8 cellular contexts compared by ENCODE assay signal in genomic region chr14:24116111-24116809, GRCh38. TPM values are rescaled to one million over a fixed set of nuclear protein-coding genes. Genes with fewer than 3 reads are reported as not detected.
A peak's percentile ranks its signal among the peaks of the same experiment; 100 is the strongest.
DNase-seq lines count a peak whose midpoint lies in the region; ATAC-seq and TF ChIP-seq lines count a peak whose summit lies in the region.

No MANE protein-coding gene starts in this region.

- no peaks in the 10 kb centered on the region for H3K9me2 ChIP-seq in SK-N-SH

- POLR2A ChIA-PET in SK-N-SH (lab: Yijun Ruan, JAX): interaction anchor here (0.9 to 3.2 kb wide), 2 partner anchors 20 kb away, joined by 5 to 21 read pairs; partner anchors contain the start of gene PSME1
- POLR2A ChIA-PET in activated CD8-positive, alpha-beta T cell treated with anti-CD3 and anti-CD28 coated beads, Interleukin-2, amount 10 ng/mL, durations not matched to agents 7 days and 5 days (lab: Charles Lee): interaction anchor here (0.6 to 6.9 kb wide), 8 partner anchors 18 to 79 kb away, joined by 3 to 119 read pairs (median 8); partner anchors contain the start of genes FITM1, IRF9, PSME1 and PSME2

- no peak for TF ChIP-seq RAD21 in SK-N-SH (IDR thresholded peaks at IDR 0.05; ENCODE audit: low read length)

- DNase-seq in SK-N-SH (no peak), anterior cingulate cortex (lab: John Stamatoyannopoulos, UW) (no peak), posterior vena cava (ENCODE audit: low spot score) (no peak)
- DNase-seq in activated CD8-positive, alpha-beta T cell treated with anti-CD3 and anti-CD28 coated beads, Interleukin-2, amount 10 ng/mL, durations not matched to agents 7 days and 5 days: no peak
- DNase-seq in stimulated activated effector memory CD8-positive, alpha-beta T cell treated with anti-CD3 and anti-CD28 coated beads, Interleukin-12 subunit alpha, Interleukin-12 subunit beta, amount 100 ng/mL, for 72 hours (ENCODE audit: low spot score in 2 of 2): no peak

- H3F3A ChIP-seq in SK-N-SH (replicated peaks; ENCODE audit: insufficient read depth): peaks cover 11% of the 10 kb centered on the region

- no peak overlapping the region for H3K27ac ChIP-seq in SK-N-SH (ENCODE audit: low read depth in 2 of 2, low read length in 1 of 2)

- CTCF ChIA-PET in SK-N-SH (lab: Yijun Ruan, JAX): interaction anchor here (0.8 to 3.8 kb wide), 6 partner anchors 7 to 70 kb away, joined by 3 to 16 read pairs (median 4); partner anchors contain the start of gene IRF9
- CTCF ChIA-PET in activated CD8-positive, alpha-beta T cell treated with anti-CD3 and anti-CD28 coated beads, Interleukin-2, amount 10 ng/mL, durations not matched to agents 7 days and 5 days (lab: Charles Lee): interaction anchor here (0.9 to 5.0 kb wide), 9 partner anchors 11 to 192 kb away, joined by 3 to 43 read pairs (median 8); partner anchors contain the start of genes EMC9, IRF9, PSME1 and PSME2

- H3K4me2 ChIP-seq in SK-N-SH: peak overlapping the region; percentile 90

- H3K4me3 Mint-ChIP-seq in activated CD8-positive, alpha-beta T cell treated with anti-CD3 and anti-CD28 coated beads, Interleukin-2, amount 10 ng/mL, durations not matched to agents 7 days and 5 days: peak overlapping the region; percentile 96
- peak overlapping the region; percentile 94 for H3K4me3 Mint-ChIP-seq in stimulated activated effector memory CD8-positive, alpha-beta T cell treated with anti-CD3 and anti-CD28 coated beads, Interleukin-12 subunit alpha, Interleukin-12 subunit beta, amount 100 ng/mL, for 72 hours

- H3K27me3 Mint-ChIP-seq in activated CD8-positive, alpha-beta T cell treated with anti-CD3 and anti-CD28 coated beads, Interleukin-2, amount 10 ng/mL, durations not matched to agents 7 days and 5 days (ENCODE audit: low read depth): no peaks in the 10 kb centered on the region

- WGBS in SK-N-SH (ENCODE audit: low lambda C conversion rate): 79% methylated on average over 6 of the region's 6 CpGs

- peaks cover 12 to 39% of the 10 kb centered on the region in 2 experiments for H3K36me3 ChIP-seq in SK-N-SH (replicated peaks in 1 of 2; ENCODE audit: control insufficient read depth in 1 of 2, insufficient read depth in 2 of 2, low read length in 1 of 2)

- no peaks in the 10 kb centered on the region for H4K20me1 ChIP-seq in SK-N-SH (ENCODE audit: insufficient read depth)

- H3K9me3 Mint-ChIP-seq in activated CD8-positive, alpha-beta T cell treated with anti-CD3 and anti-CD28 coated beads, Interleukin-2, amount 10 ng/mL, durations not matched to agents 7 days and 5 days (ENCODE audit: insufficient read depth): no peaks in the 10 kb centered on the region
- no peaks in the 10 kb centered on the region for H3K9me3 Mint-ChIP-seq in stimulated activated effector memory CD8-positive, alpha-beta T cell treated with anti-CD3 and anti-CD28 coated beads, Interleukin-12 subunit alpha, Interleukin-12 subunit beta, amount 100 ng/mL, for 72 hours

- peaks cover 6% of the 10 kb centered on the region; the same call in 1 of the 2 replicates for H3K79me2 ChIP-seq in SK-N-SH (ENCODE audit: insufficient read depth)

- TF ChIP-seq EP300 in SK-N-SH (IDR thresholded peaks at IDR 0.05; ENCODE audit: borderline replicate concordance in 1 of 2, low read depth in 1 of 2, low read length in 1 of 2): no peak

- ATAC-seq in SK-N-SH treated with all-trans-retinoic acid at 6 μM for 48 hours (no peak), GM21529 (IDR thresholded peaks at IDR 0.05; ENCODE audit: unreplicated experiment) (no peak)
- no peak for ATAC-seq in activated CD8-positive, alpha-beta T cell treated with anti-CD3 and anti-CD28 coated beads, Interleukin-2, amount 10 ng/mL, durations not matched to agents 7 days and 5 days
- ATAC-seq in stimulated activated effector memory CD8-positive, alpha-beta T cell treated with anti-CD3 and anti-CD28 coated beads, Interleukin-12 subunit alpha, Interleukin-12 subunit beta, amount 100 ng/mL, for 72 hours: no peak

- no peaks in the 10 kb centered on the region for H3K9me3 ChIP-seq in SK-N-SH
- no peaks in the 10 kb centered on the region for H3K9me3 ChIP-seq in iPS-18c (ENCODE audit: control insufficient read depth, insufficient read depth, low read length)

- H3K4me3 ChIP-seq in SK-N-SH (ENCODE audit: low read depth in 2 of 2, low read length in 1 of 2): peak overlapping the region; percentile 17 to 88; a peak in 1 of 4 replicates
- 0 out of 2 replicates have a peak overlapping the region, but pooled peaks have one; percentile 21 for H3K4me3 ChIP-seq in iPS-18c (ENCODE audit: insufficient read depth, low read depth, low read length)

- no peak overlapping the region for H2AFZ ChIP-seq in SK-N-SH (ENCODE audit: low read depth)

- no peak for TF ChIP-seq CTCF in SK-N-SH (IDR thresholded peaks at IDR 0.05)

- no peaks in the 10 kb centered on the region for H3K27me3 ChIP-seq in SK-N-SH (ENCODE audit: insufficient read depth)

- H3K27ac Mint-ChIP-seq in activated CD8-positive, alpha-beta T cell treated with anti-CD3 and anti-CD28 coated beads, Interleukin-2, amount 10 ng/mL, durations not matched to agents 7 days and 5 days: peak overlapping the region; percentile 99
- peak overlapping the region; percentile 98 for H3K27ac Mint-ChIP-seq in stimulated activated effector memory CD8-positive, alpha-beta T cell treated with anti-CD3 and anti-CD28 coated beads, Interleukin-12 subunit alpha, Interleukin-12 subunit beta, amount 100 ng/mL, for 72 hours

- H3K4me1 ChIP-seq in SK-N-SH (ENCODE audit: control insufficient read depth in 1 of 2, insufficient read depth in 2 of 2, low read depth in 1 of 2, low read length in 1 of 2): peaks cover 10 to 17% of the 10 kb centered on the region in 2 experiments

- intact Hi-C loops in posterior vena cava (cut with DNase I): no loop called here

- H3K4me1 Mint-ChIP-seq in activated CD8-positive, alpha-beta T cell treated with anti-CD3 and anti-CD28 coated beads, Interleukin-2, amount 10 ng/mL, durations not matched to agents 7 days and 5 days (ENCODE audit: low read depth): peaks cover 30% of the 10 kb centered on the region
- peaks cover 24% of the 10 kb centered on the region for H3K4me1 Mint-ChIP-seq in stimulated activated effector memory CD8-positive, alpha-beta T cell treated with anti-CD3 and anti-CD28 coated beads, Interleukin-12 subunit alpha, Interleukin-12 subunit beta, amount 100 ng/mL, for 72 hours

- H3K9ac ChIP-seq in SK-N-SH: no peak overlapping the region; the same call in 1 of the 2 replicates

- H3K36me3 Mint-ChIP-seq in activated CD8-positive, alpha-beta T cell treated with anti-CD3 and anti-CD28 coated beads, Interleukin-2, amount 10 ng/mL, durations not matched to agents 7 days and 5 days (ENCODE audit: low read depth): peaks cover 54% of the 10 kb centered on the region
- H3K36me3 Mint-ChIP-seq in stimulated activated effector memory CD8-positive, alpha-beta T cell treated with anti-CD3 and anti-CD28 coated beads, Interleukin-12 subunit alpha, Interleukin-12 subunit beta, amount 100 ng/mL, for 72 hours: peaks cover 74% of the 10 kb centered on the region

TF ChIP-seq in SK-N-SH, 30 proteins besides CTCF, POLR2A, EP300 and RAD21 (continues in another document):
- TF ChIP-seq FOXM1 (IDR thresholded peaks at IDR 0.05; ENCODE audit: low read depth) (no peak), TCF12 (IDR thresholded peaks at IDR 0.05) (no peak), JUND (IDR thresholded peaks at IDR 0.05) (no peak)

TF ChIP-seq in SK-N-SH treated with all-trans-retinoic acid at 6 μM for 48 hours, 23 proteins besides CTCF, POLR2A, EP300 and RAD21 (continues in another document):
- TF ChIP-seq ARNTL (CRISPR knock-in tag; IDR thresholded peaks at IDR 0.05; ENCODE audit: borderline replicate concordance, low read depth) (no peak), ZNF565 (CRISPR knock-in tag; conservative IDR thresholded peaks at IDR 0.05; ENCODE audit: low read depth) (no peak)

RNA-seq across cellular contexts. Expression of gene NRL, which starts 1.5 kb away (rescaled TPM):
- 0.76 and 0.88 TPM in 2 replicates for polyA plus RNA-seq in SK-N-SH (2012; rRNA removed)
- 0.32 and 0.77 TPM in 2 replicates for polyA plus RNA-seq in SK-N-SH (2012; cell fraction: cytosol; rRNA removed)
- 0.37 and 0.59 TPM in 2 replicates for polyA plus RNA-seq in SK-N-SH (2012; cell fraction: nucleus; rRNA removed)
- total RNA-seq in activated CD8-positive, alpha-beta T cell treated with anti-CD3 and anti-CD28 coated beads, Interleukin-2, amount 10 ng/mL, durations not matched to agents 7 days and 5 days: 1 to 10 TPM; 2.8 to 3.4 TPM
- total RNA-seq in posterior vena cava: 1 to 10 TPM; 1.1 to 1.4 TPM

RNA-seq across cellular contexts. Expression of gene DCAF11, which starts 1.7 kb away (rescaled TPM):
- 34.6 and 36.7 TPM in 2 replicates for polyA plus RNA-seq in SK-N-SH (2012; rRNA removed)
- 22.5 and 30.9 TPM in 2 replicates for polyA plus RNA-seq in SK-N-SH (2012; cell fraction: cytosol; rRNA removed)
- 37.1 and 43.1 TPM in 2 replicates for polyA plus RNA-seq in SK-N-SH (2012; cell fraction: nucleus; rRNA removed)
- 100 to 1,000 TPM; 101 to 107 TPM for total RNA-seq in activated CD8-positive, alpha-beta T cell treated with anti-CD3 and anti-CD28 coated beads, Interleukin-2, amount 10 ng/mL, durations not matched to agents 7 days and 5 days
- total RNA-seq in posterior vena cava: 10 to 100 TPM; 32.2 to 37.1 TPM

RNA-seq across cellular contexts. Expression of gene FITM1, which starts 14.2 kb away (rescaled TPM):
- polyA plus RNA-seq in SK-N-SH (2012; rRNA removed): 0.12 TPM in 1 of 2 replicates, not detected in the other
- polyA plus RNA-seq in SK-N-SH (2012; cell fraction: cytosol; rRNA removed): 0.05 and 0.08 TPM in 2 replicates
- polyA plus RNA-seq in SK-N-SH (2012; cell fraction: nucleus; rRNA removed): 1.1 and 1.3 TPM in 2 replicates
- 1 to 10 TPM; 1.4 to 2.1 TPM for total RNA-seq in activated CD8-positive, alpha-beta T cell treated with anti-CD3 and anti-CD28 coated beads, Interleukin-2, amount 10 ng/mL, durations not matched to agents 7 days and 5 days
- under 1 TPM in 1 of 2 donors, not detected in 1; 0.38 TPM for total RNA-seq in posterior vena cava

RNA-seq across cellular contexts. Expression of gene PSME1, which starts 19.7 kb away (rescaled TPM):
- 154 and 287 TPM in 2 replicates for polyA plus RNA-seq in SK-N-SH (2012; rRNA removed)
- 313 and 331 TPM in 2 replicates for polyA plus RNA-seq in SK-N-SH (2012; cell fraction: cytosol; rRNA removed)
- polyA plus RNA-seq in SK-N-SH (2012; cell fraction: nucleus; rRNA removed): 220 and 228 TPM in 2 replicates
- 100 to 1,000 TPM; 516 to 530 TPM for total RNA-seq in activated CD8-positive, alpha-beta T cell treated with anti-CD3 and anti-CD28 coated beads, Interleukin-2, amount 10 ng/mL, durations not matched to agents 7 days and 5 days
- 100 to 1,000 TPM; 114 to 119 TPM for total RNA-seq in posterior vena cava

RNA-seq across cellular contexts. Expression of gene PCK2, which starts 22.1 kb away (rescaled TPM):
- 16.2 and 16.6 TPM in 2 replicates for polyA plus RNA-seq in SK-N-SH (2012; rRNA removed)
- 6.7 and 10.9 TPM in 2 replicates for polyA plus RNA-seq in SK-N-SH (2012; cell fraction: cytosol; rRNA removed)
- polyA plus RNA-seq in SK-N-SH (2012; cell fraction: nucleus; rRNA removed): 21.2 and 23.0 TPM in 2 replicates
- 10 to 100 TPM; 49.6 to 54.9 TPM for total RNA-seq in activated CD8-positive, alpha-beta T cell treated with anti-CD3 and anti-CD28 coated beads, Interleukin-2, amount 10 ng/mL, durations not matched to agents 7 days and 5 days
- total RNA-seq in posterior vena cava: 10 to 100 TPM; 18.8 to 27.4 TPM
